23 cellular contexts compared by ENCODE assay signal in the genomic region with DNA sequence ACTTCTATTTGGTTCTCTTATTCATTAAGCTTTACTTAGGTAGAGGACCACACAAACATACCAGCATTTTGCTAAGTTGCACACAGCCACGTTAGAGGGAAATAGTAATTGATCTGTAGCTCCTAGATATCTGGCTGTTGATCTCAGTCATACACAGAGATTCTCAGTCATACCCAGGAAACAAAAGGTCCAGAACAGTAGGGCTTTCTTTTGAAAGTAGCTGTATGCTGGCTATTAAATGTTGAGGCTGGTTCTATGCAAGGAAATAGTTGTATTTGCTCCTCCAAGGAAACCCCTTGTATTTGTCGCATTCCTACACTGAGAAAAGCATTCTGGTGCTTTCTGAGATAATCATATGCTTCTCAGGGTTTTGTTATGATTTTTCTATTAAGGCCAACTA.
"Had no signal": no experiment of that assay in that cellular context is flagged by ENCODE, and none has a peak within 500 bp of the region (broad histone marks: within the 10 kb centered on the region; RNA-seq: fewer than 3 reads in every experiment).

No MANE protein-coding gene starts in this region.

- H3K9me3 ChIP-seq: colonic mucosa, esophagus squamous epithelium, lower lobe of right lung, psoas muscle, transverse colon, uterus had no signal

- H3K4me3 Mint-ChIP-seq: activated CD4-positive, alpha-beta memory T cell treated with anti-CD3 and anti-CD28 coated beads, Interleukin-2, amount 10 ng/mL, durations not matched to agents 7 days and 5 days; activated CD4-positive, alpha-beta T cell treated with anti-CD3 and anti-CD28 coated beads for 36 hours; activated CD8-positive, alpha-beta memory T cell treated with anti-CD3 and anti-CD28 coated beads, Interleukin-2, amount 10 ng/mL, durations not matched to agents 7 days and 5 days; activated naive CD8-positive, alpha-beta T cell; mesothelial cell of epicardium; nephron progenitor cell; stimulated activated memory B cell treated with anti-CD40 and anti-IgM and Interleukin-4, amounts not matched to agents 10 μg/mL and 1 μg/mL and 100 μg/mL, for 72 hours; T-cell; WTC11 had no signal

- H3K4me3 ChIP-seq: colonic mucosa, esophagus squamous epithelium, hepatocyte, lower lobe of right lung, psoas muscle, smooth muscle cell, transverse colon, uterus had no signal

- H3K4me1 ChIP-seq: colonic mucosa, lower lobe of right lung, psoas muscle, transverse colon, uterus had no signal

- ATAC-seq: activated CD4-positive, alpha-beta T cell treated with anti-CD3 and anti-CD28 coated beads for 36 hours; activated CD8-positive, alpha-beta memory T cell treated with anti-CD3 and anti-CD28 coated beads, Interleukin-2, amount 10 ng/mL, durations not matched to agents 7 days and 5 days; left colon; lower lobe of right lung; psoas muscle; sciatic nerve; SK-N-SH treated with all-trans-retinoic acid at 6 μM for 48 hours; stimulated activated memory B cell treated with anti-CD40 and anti-IgM and Interleukin-4, amounts not matched to agents 10 μg/mL and 1 μg/mL and 100 μg/mL, for 72 hours; T-cell; WTC11 had no signal

- H3K36me3 Mint-ChIP-seq: activated CD8-positive, alpha-beta memory T cell treated with anti-CD3 and anti-CD28 coated beads, Interleukin-2, amount 10 ng/mL, durations not matched to agents 7 days and 5 days; activated naive CD8-positive, alpha-beta T cell; mesothelial cell of epicardium; stimulated activated memory B cell treated with anti-CD40 and anti-IgM and Interleukin-4, amounts not matched to agents 10 μg/mL and 1 μg/mL and 100 μg/mL, for 72 hours; T-cell; WTC11 had no signal

- H3K27ac ChIP-seq: colonic mucosa, hepatocyte, lower lobe of right lung, psoas muscle, transverse colon, uterus had no signal

- H3K27me3 ChIP-seq: colonic mucosa, esophagus squamous epithelium, hepatocyte, transverse colon, uterus had no signal

- H3K9me3 Mint-ChIP-seq: activated CD4-positive, alpha-beta memory T cell treated with anti-CD3 and anti-CD28 coated beads, Interleukin-2, amount 10 ng/mL, durations not matched to agents 7 days and 5 days; mesothelial cell of epicardium; nephron progenitor cell; stimulated activated memory B cell treated with anti-CD40 and anti-IgM and Interleukin-4, amounts not matched to agents 10 μg/mL and 1 μg/mL and 100 μg/mL, for 72 hours; WTC11 had no signal

- H3K27me3 Mint-ChIP-seq: activated CD4-positive, alpha-beta memory T cell treated with anti-CD3 and anti-CD28 coated beads, Interleukin-2, amount 10 ng/mL, durations not matched to agents 7 days and 5 days; activated CD4-positive, alpha-beta T cell treated with anti-CD3 and anti-CD28 coated beads for 36 hours; activated CD8-positive, alpha-beta memory T cell treated with anti-CD3 and anti-CD28 coated beads, Interleukin-2, amount 10 ng/mL, durations not matched to agents 7 days and 5 days; stimulated activated memory B cell treated with anti-CD40 and anti-IgM and Interleukin-4, amounts not matched to agents 10 μg/mL and 1 μg/mL and 100 μg/mL, for 72 hours; T-cell had no signal

- DNase-seq: activated CD4-positive, alpha-beta memory T cell treated with anti-CD3 and anti-CD28 coated beads, Interleukin-2, amount 10 ng/mL, durations not matched to agents 7 days and 5 days; activated CD4-positive, alpha-beta T cell treated with anti-CD3 and anti-CD28 coated beads for 36 hours; activated CD8-positive, alpha-beta memory T cell treated with anti-CD3 and anti-CD28 coated beads, Interleukin-2, amount 10 ng/mL, durations not matched to agents 7 days and 5 days; central memory CD4-positive, alpha-beta T cell; colonic mucosa; effector CD4-positive, alpha-beta T cell; esophagus squamous epithelium; left colon; lower lobe of right lung; nephron progenitor cell; psoas muscle; stimulated activated CD4-positive, alpha-beta T cell treated with anti-CD3 and anti-CD28 coated beads, Interleukin-4, amount 100 ng/mL, for 24 hours; T-cell; transverse colon; uterus had no signal

- H3K4me1 Mint-ChIP-seq: activated CD4-positive, alpha-beta memory T cell treated with anti-CD3 and anti-CD28 coated beads, Interleukin-2, amount 10 ng/mL, durations not matched to agents 7 days and 5 days; activated CD4-positive, alpha-beta T cell treated with anti-CD3 and anti-CD28 coated beads for 36 hours; activated CD8-positive, alpha-beta memory T cell treated with anti-CD3 and anti-CD28 coated beads, Interleukin-2, amount 10 ng/mL, durations not matched to agents 7 days and 5 days; stimulated activated memory B cell treated with anti-CD40 and anti-IgM and Interleukin-4, amounts not matched to agents 10 μg/mL and 1 μg/mL and 100 μg/mL, for 72 hours; T-cell had no signal

- H3K27ac Mint-ChIP-seq: activated CD4-positive, alpha-beta memory T cell treated with anti-CD3 and anti-CD28 coated beads, Interleukin-2, amount 10 ng/mL, durations not matched to agents 7 days and 5 days; activated CD4-positive, alpha-beta T cell treated with anti-CD3 and anti-CD28 coated beads for 36 hours; activated CD8-positive, alpha-beta memory T cell treated with anti-CD3 and anti-CD28 coated beads, Interleukin-2, amount 10 ng/mL, durations not matched to agents 7 days and 5 days; activated naive CD8-positive, alpha-beta T cell; mesothelial cell of epicardium; nephron progenitor cell; stimulated activated memory B cell treated with anti-CD40 and anti-IgM and Interleukin-4, amounts not matched to agents 10 μg/mL and 1 μg/mL and 100 μg/mL, for 72 hours; T-cell; WTC11 had no signal

- H3K36me3 ChIP-seq: colonic mucosa, esophagus squamous epithelium, lower lobe of right lung, transverse colon, uterus had no signal
